Comparison of ENCODE assay signal across 17 cellular contexts in the genomic region with DNA sequence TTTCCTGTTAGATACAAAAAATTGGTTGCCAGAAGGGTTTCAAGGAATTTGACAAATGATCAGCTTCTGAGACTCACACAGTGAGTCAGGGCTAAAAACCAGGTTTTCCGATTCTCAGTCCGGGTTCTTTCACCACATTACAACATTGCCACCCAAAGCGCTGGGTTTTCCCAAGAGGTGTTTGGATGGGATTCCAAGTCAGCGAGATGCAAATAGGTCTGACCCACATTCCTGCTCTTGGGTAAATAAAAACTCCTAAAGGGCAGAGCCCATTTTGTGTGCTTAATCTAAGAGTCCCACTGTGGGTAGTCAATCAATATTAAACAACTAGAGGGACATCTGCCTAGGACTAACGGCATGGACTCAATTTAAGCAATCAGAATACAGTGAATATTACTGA. TPM values are rescaled to one million over a fixed set of nuclear protein-coding genes. Genes with fewer than 3 reads are reported as not detected.
DNase-seq lines count a peak whose midpoint lies in the region; ATAC-seq and TF ChIP-seq lines count a peak whose summit lies in the region.
"Had no signal": no experiment of that assay in that cellular context is flagged by ENCODE, and none has a peak within 500 bp of the region (broad histone marks: within the 10 kb centered on the region; RNA-seq: fewer than 3 reads in every experiment).

No MANE protein-coding gene starts in this region.

- no peaks in the 10 kb centered on the region for H3K36me3 Mint-ChIP-seq in endodermal cell (ENCODE audit: low read depth)
- H3K36me3 Mint-ChIP-seq: natural killer cell had no signal

- peak overlapping the region; percentile 90 for H3K27ac ChIP-seq in endodermal cell (ENCODE audit: low read depth, low read length)
- peak overlapping the region; percentile 29 to 50 (median 48) for H3K27ac ChIP-seq in right lobe of liver

- intact Hi-C loops in right lobe of liver (cut with DNase I), result no loop called here

- H3K27ac Mint-ChIP-seq in endodermal cell, result peak overlapping the region; percentile 74
- H3K27ac Mint-ChIP-seq: activated T-helper 17 cell treated with anti-CD3 and anti-CD28 coated beads, Interleukin-2, amount 50 U/mL, for 72 hours; natural killer cell; T-helper 1 cell treated with Interleukin-12 subunit alpha and Interleukin-12 subunit beta and Interleukin-4 antibody, amounts not matched to agents 30 μg/mL and 1 μg/mL, for 36 hours had no signal

- H3K4me1 ChIP-seq in endodermal cell (ENCODE audit: control insufficient read depth, insufficient read depth, low read length), result peaks cover 20% of the 10 kb centered on the region
- H3K4me1 ChIP-seq in right lobe of liver, result peaks cover 0 to 71% (median 31%) of the 10 kb centered on the region in 4 donors

- no peaks in the 10 kb centered on the region for H3K9me3 Mint-ChIP-seq in endodermal cell
- H3K9me3 Mint-ChIP-seq: activated T-helper 17 cell treated with anti-CD3 and anti-CD28 coated beads, Interleukin-2, amount 50 U/mL, for 72 hours; natural killer cell; T-helper 1 cell treated with Interleukin-12 subunit alpha and Interleukin-12 subunit beta and Interleukin-4 antibody, amounts not matched to agents 30 μg/mL and 1 μg/mL, for 36 hours had no signal

- peaks cover 45% of the 10 kb centered on the region for H3K4me1 Mint-ChIP-seq in endodermal cell

- no peaks in the 10 kb centered on the region for H3K9me3 ChIP-seq in endodermal cell (ENCODE audit: control insufficient read depth, low read length)
- no peaks in the 10 kb centered on the region for H3K9me3 ChIP-seq in right lobe of liver

- TF ChIP-seq CTCF in AG10803 (conservative IDR thresholded peaks at IDR 0.05; ENCODE audit: low read length) (no peak), endodermal cell (conservative IDR thresholded peaks at IDR 0.05) (no peak), right lobe of liver (IDR thresholded peaks at IDR 0.05) (no peak)

- H3K27me3 ChIP-seq in endodermal cell (ENCODE audit: control insufficient read depth, insufficient read depth, low read length, poor library complexity, severe bottlenecking) (no peaks in the 10 kb centered on the region), right lobe of liver (no peaks in the 10 kb centered on the region)

- no peak overlapping the region for H3K4me3 ChIP-seq in AG10803 (ENCODE audit: low read length)
- H3K4me3 ChIP-seq in endodermal cell (ENCODE audit: low read length), result no peak overlapping the region
- H3K4me3 ChIP-seq in right lobe of liver, result no peak overlapping the region

- ATAC-seq in right lobe of liver (peak; percentile 40 to 66 (median 55)), HG03139 (IDR thresholded peaks at IDR 0.05; ENCODE audit: unreplicated experiment) (no peak), GM18498 (IDR thresholded peaks at IDR 0.05; ENCODE audit: unreplicated experiment) (no peak), GM18868 (IDR thresholded peaks at IDR 0.05; ENCODE audit: unreplicated experiment) (no peak), GM21528 (IDR thresholded peaks at IDR 0.05; ENCODE audit: low FRiP score, unreplicated experiment) (no peak)
- ATAC-seq: activated T-helper 17 cell treated with anti-CD3 and anti-CD28 coated beads, Interleukin-2, amount 50 U/mL, for 72 hours; natural killer cell; PC-3 had no signal

- TF ChIP-seq POLR2A in right lobe of liver (IDR thresholded peaks at IDR 0.05), result peak; percentile 16

- peak; percentile 73 for DNase-seq in AG10803 (ENCODE audit: low read depth)
- peak; percentile 90 for DNase-seq in NCI-H226
- DNase-seq in endodermal cell, result peak; percentile 86
- peak in 1 of 3 donors; percentile 85 for DNase-seq in right lobe of liver
- DNase-seq: activated CD4-positive, alpha-beta T cell treated with anti-CD3 and anti-CD28 coated beads for 4 hours; central memory CD4-positive, alpha-beta T cell; DMS153; islet precursor cell; natural killer cell; NCI-H2227 treated with DMSO at 0.1 percent for 48 hours; PC-3 had no signal

- WGBS in endodermal cell (ENCODE audit: insufficient coverage in 1 of 2, insufficient read length in 1 of 2), 2 experiments, result 14 to 23% methylated on average over 2 to 5 of the region's 5 CpGs
- 26% methylated on average over 5 of the region's 5 CpGs for WGBS in right lobe of liver (ENCODE audit: insufficient coverage, low coverage, low lambda C conversion rate, missing lambda C conversion rate)

- no peaks in the 10 kb centered on the region for H3K27me3 Mint-ChIP-seq in endodermal cell (ENCODE audit: insufficient read depth)
- H3K27me3 Mint-ChIP-seq: activated T-helper 17 cell treated with anti-CD3 and anti-CD28 coated beads, Interleukin-2, amount 50 U/mL, for 72 hours had no signal

- no peak overlapping the region for H3K9ac ChIP-seq in endodermal cell (ENCODE audit: extremely low read depth, low read length, poor library complexity, severe bottlenecking)

- H3K36me3 ChIP-seq in endodermal cell (ENCODE audit: control insufficient read depth, insufficient read depth, low read length), result no peaks in the 10 kb centered on the region
- H3K36me3 ChIP-seq in right lobe of liver, result no peaks in the 10 kb centered on the region

- no peak overlapping the region for H3K4me3 Mint-ChIP-seq in endodermal cell
- H3K4me3 Mint-ChIP-seq: activated T-helper 17 cell treated with anti-CD3 and anti-CD28 coated beads, Interleukin-2, amount 50 U/mL, for 72 hours; natural killer cell; T-helper 1 cell treated with Interleukin-12 subunit alpha and Interleukin-12 subunit beta and Interleukin-4 antibody, amounts not matched to agents 30 μg/mL and 1 μg/mL, for 36 hours had no signal

RNA-seq across cellular contexts. Expression of a gene that starts 5.4 kb away (rescaled TPM):
- total RNA-seq in endodermal cell, result 10 to 100 TPM; 19.6 to 23.3 TPM
- polyA plus RNA-seq in endodermal cell (2013, experiment 1 of 2), result 25.6 TPM
- 23.2 TPM for polyA plus RNA-seq in endodermal cell (2013, experiment 2 of 2)
- 10 to 100 TPM in 1 of 6 experiments, 1 to 10 TPM in 5; 5.9 to 10.6 (median 6.5) TPM for total RNA-seq in right lobe of liver

Comparison
In these comparisons a context has a peak if more than half of its experiments do, and no peak if none do; other contexts are left out.
1. ATAC-seq: peak in right lobe of liver (4 of 4); none in HG03139 (single experiment), GM18498 (single experiment), GM18868 (single experiment) and GM21528 (single experiment).